Comparison of ENCODE assay signal across 18 cellular contexts in genomic region chr9:127847833-127848755, GRCh38. TPM values are rescaled to one million over a fixed set of nuclear protein-coding genes. Genes with fewer than 3 reads are reported as not detected.
A peak's percentile ranks its signal among the peaks of the same experiment; 100 is the strongest.
DNase-seq lines count a peak whose midpoint lies in the region; ATAC-seq and TF ChIP-seq lines count a peak whose summit lies in the region.
"Had no signal": no experiment of that assay in that cellular context is flagged by ENCODE, and none has a peak within 500 bp of the region (broad histone marks: within the 10 kb centered on the region; RNA-seq: fewer than 3 reads in every experiment).

No MANE protein-coding gene starts in this region.

- 84% methylated on average over 11 of the region's 12 CpGs for WGBS in mesenchymal stem cell

- H4K8ac ChIP-seq in mesenchymal stem cell (ENCODE audit: low read length), result no peak overlapping the region

- no peak overlapping the region for H2BK5ac ChIP-seq in mesenchymal stem cell (ENCODE audit: low read depth, low read length, poor library complexity, severe bottlenecking)

- peaks cover 82% of the 10 kb centered on the region for H3K36me3 Mint-ChIP-seq in dendritic cell treated with granulocyte-macrophage colony-stimulating factor and Interleukin-4, amounts not matched to agents 40 ng/mL and 50 ng/mL, for 4 days (ENCODE audit: low read depth)
- H3K36me3 Mint-ChIP-seq in activated naive CD4-positive, alpha-beta T cell treated with anti-CD3 and anti-CD28 coated beads, Interleukin-2, amount 10 ng/mL, durations not matched to agents 7 days and 5 days, result peaks cover 36% of the 10 kb centered on the region

- H3K27me3 ChIP-seq in WERI-Rb-1 (ENCODE audit: insufficient read depth, low read depth, severe bottlenecking) (no peaks in the 10 kb centered on the region), mesenchymal stem cell (ENCODE audit: control insufficient read depth in 1 of 2, insufficient read depth in 1 of 2, low read length in 2 of 2) (no peaks in the 10 kb centered on the region), subcutaneous abdominal adipose tissue (ENCODE audit: control insufficient read depth in 5 of 5, insufficient read depth in 4 of 5, low read length in 5 of 5) (no peaks in the 10 kb centered on the region)

- no peak overlapping the region for H3K23ac ChIP-seq in mesenchymal stem cell (ENCODE audit: low read length in 2 of 2)

- H3K4me1 ChIP-seq in mesenchymal stem cell (ENCODE audit: control insufficient read depth, insufficient read depth, low read depth, low read length) (peaks cover 27% of the 10 kb centered on the region), subcutaneous abdominal adipose tissue (ENCODE audit: control insufficient read depth in 5 of 5, insufficient read depth in 5 of 5, low read length in 5 of 5) (peaks cover 3 to 82% (median 45%) of the 10 kb centered on the region in 5 donors)

- H3K27ac ChIP-seq in WERI-Rb-1 (peak overlapping the region; percentile 94), mesenchymal stem cell (ENCODE audit: low read length, poor library complexity, severe bottlenecking) (no peak overlapping the region), subcutaneous abdominal adipose tissue (ENCODE audit: low read depth, low read length) (peak overlapping the region; percentile 86)

- H3K9me3 ChIP-seq in WERI-Rb-1 (ENCODE audit: severe bottlenecking) (peaks cover 26% of the 10 kb centered on the region), mesenchymal stem cell (ENCODE audit: control insufficient read depth, low read length) (peaks cover 14% of the 10 kb centered on the region), subcutaneous abdominal adipose tissue (ENCODE audit: control insufficient read depth in 5 of 5, low read length in 5 of 5) (peaks cover 0 to 8% (median 7%) of the 10 kb centered on the region in 5 donors)

- H3K4me1 Mint-ChIP-seq in dendritic cell treated with granulocyte-macrophage colony-stimulating factor and Interleukin-4, amounts not matched to agents 40 ng/mL and 50 ng/mL, for 4 days (ENCODE audit: low read depth), result peaks cover 74% of the 10 kb centered on the region
- peaks cover 19% of the 10 kb centered on the region for H3K4me1 Mint-ChIP-seq in activated naive CD4-positive, alpha-beta T cell treated with anti-CD3 and anti-CD28 coated beads, Interleukin-2, amount 10 ng/mL, durations not matched to agents 7 days and 5 days
- H3K4me1 Mint-ChIP-seq: neural crest cell had no signal

- H2AK5ac ChIP-seq in mesenchymal stem cell (ENCODE audit: low read length, severe bottlenecking), result no peak overlapping the region

- H3K4me3 Mint-ChIP-seq in dendritic cell treated with granulocyte-macrophage colony-stimulating factor and Interleukin-4, amounts not matched to agents 40 ng/mL and 50 ng/mL, for 4 days, result no peak overlapping the region
- no peak overlapping the region for H3K4me3 Mint-ChIP-seq in activated naive CD4-positive, alpha-beta T cell treated with anti-CD3 and anti-CD28 coated beads, Interleukin-2, amount 10 ng/mL, durations not matched to agents 7 days and 5 days
- H3K4me3 Mint-ChIP-seq: neural crest cell had no signal

- H2BK15ac ChIP-seq in mesenchymal stem cell (ENCODE audit: low read depth, poor library complexity, severe bottlenecking), result no peak overlapping the region

- TF ChIP-seq CTCF in WERI-Rb-1 (IDR thresholded peaks at IDR 0.05; ENCODE audit: low read depth, low read length), result no peak

- peak overlapping the region; percentile 5 for H4K91ac ChIP-seq in mesenchymal stem cell (ENCODE audit: low read length)

- no peak overlapping the region for H3K4me2 ChIP-seq in mesenchymal stem cell (ENCODE audit: low read length, poor library complexity, severe bottlenecking)

- DNase-seq in WERI-Rb-1 (no peak), mesenchymal stem cell (no peak), NCI-H2029 treated with DMSO at 0.1 percent for 48 hours (lab: John Stamatoyannopoulos, UW) (no peak)
- no peak for DNase-seq in activated naive CD4-positive, alpha-beta T cell treated with anti-CD3 and anti-CD28 coated beads, Interleukin-2, amount 10 ng/mL, durations not matched to agents 7 days and 5 days
- DNase-seq: AML-193; amygdala; Calu3; NCI-H2029; NCI-H510A; SIG-M5; stimulated activated CD4-positive, alpha-beta T cell treated with anti-CD3 and anti-CD28 coated beads, Interleukin-1b, Interleukin-23, amount 100 ng/mL, for 48 hours; substantia nigra had no signal

- peak overlapping the region; percentile 60 for H3K9ac ChIP-seq in mesenchymal stem cell (ENCODE audit: low read length)
- peak overlapping the region in 2 of 5 donors; percentile 45 to 65 for H3K9ac ChIP-seq in subcutaneous abdominal adipose tissue (ENCODE audit: low read length in 5 of 5)

- peaks cover 21% of the 10 kb centered on the region for H3K79me1 ChIP-seq in mesenchymal stem cell (replicated peaks; ENCODE audit: low read length, poor library complexity, severe bottlenecking)

- H3K4me3 ChIP-seq in WERI-Rb-1 (ENCODE audit: low read depth, low read length) (no peak overlapping the region), mesenchymal stem cell (ENCODE audit: insufficient read depth in 1 of 2, low read depth in 1 of 2, low read length in 2 of 2) (peak overlapping the region in 1 of 2 experiments; percentile 50), subcutaneous abdominal adipose tissue (ENCODE audit: low read depth in 1 of 5, low read length in 5 of 5) (peak overlapping the region in 3 of 5 donors; percentile 20 to 54 (median 52))

- H3K9me3 Mint-ChIP-seq in dendritic cell treated with granulocyte-macrophage colony-stimulating factor and Interleukin-4, amounts not matched to agents 40 ng/mL and 50 ng/mL, for 4 days, result peaks cover 25% of the 10 kb centered on the region
- peaks cover 29% of the 10 kb centered on the region for H3K9me3 Mint-ChIP-seq in activated naive CD4-positive, alpha-beta T cell treated with anti-CD3 and anti-CD28 coated beads, Interleukin-2, amount 10 ng/mL, durations not matched to agents 7 days and 5 days
- H3K9me3 Mint-ChIP-seq: neural crest cell had no signal

- peak overlapping the region; percentile 7 to 45 for H2BK12ac ChIP-seq in mesenchymal stem cell (ENCODE audit: low read length in 2 of 2)

- H3K18ac ChIP-seq in mesenchymal stem cell (ENCODE audit: low read depth in 1 of 2, low read length in 2 of 2), result peak overlapping the region in 1 of 2 experiments; percentile 37

- H3K27ac Mint-ChIP-seq in dendritic cell treated with granulocyte-macrophage colony-stimulating factor and Interleukin-4, amounts not matched to agents 40 ng/mL and 50 ng/mL, for 4 days, result peak overlapping the region; percentile 70
- H3K27ac Mint-ChIP-seq in activated naive CD4-positive, alpha-beta T cell treated with anti-CD3 and anti-CD28 coated beads, Interleukin-2, amount 10 ng/mL, durations not matched to agents 7 days and 5 days, result no peak overlapping the region

- intact Hi-C loops in dendritic cell treated with granulocyte-macrophage colony-stimulating factor and Interleukin-4, amounts not matched to agents 40 ng/mL and 50 ng/mL, for 4 days (cut with micrococcal nuclease), result no loop called here

- peak overlapping the region in 1 of 2 experiments; percentile 44 for H3K4ac ChIP-seq in mesenchymal stem cell (ENCODE audit: low read depth in 1 of 2, low read length in 2 of 2)

- no peak overlapping the region for H2BK120ac ChIP-seq in mesenchymal stem cell (ENCODE audit: low read depth, low read length)

- CTCF ChIA-PET in activated naive CD4-positive, alpha-beta T cell treated with anti-CD3 and anti-CD28 coated beads, Interleukin-2, amount 10 ng/mL, durations not matched to agents 7 days and 5 days (lab: Charles Lee), result no interaction called here

- no peak overlapping the region for H2AFZ ChIP-seq in mesenchymal stem cell (ENCODE audit: low read depth, low read length)

- H3K27me3 Mint-ChIP-seq in dendritic cell treated with granulocyte-macrophage colony-stimulating factor and Interleukin-4, amounts not matched to agents 40 ng/mL and 50 ng/mL, for 4 days, result no peaks in the 10 kb centered on the region
- no peaks in the 10 kb centered on the region for H3K27me3 Mint-ChIP-seq in activated naive CD4-positive, alpha-beta T cell treated with anti-CD3 and anti-CD28 coated beads, Interleukin-2, amount 10 ng/mL, durations not matched to agents 7 days and 5 days

- H3K36me3 ChIP-seq in WERI-Rb-1 (peaks cover 3% of the 10 kb centered on the region; the same call in 1 of the 2 replicates), mesenchymal stem cell (ENCODE audit: control insufficient read depth in 1 of 2, insufficient read depth in 2 of 2, low read depth in 1 of 2, low read length in 2 of 2) (peaks cover 18 to 60% of the 10 kb centered on the region in 2 experiments), subcutaneous abdominal adipose tissue (ENCODE audit: control insufficient read depth in 5 of 5, insufficient read depth in 5 of 5, low read length in 5 of 5) (peaks cover 0 to 31% (median 7%) of the 10 kb centered on the region in 5 donors)

- no peak overlapping the region for H3K14ac ChIP-seq in mesenchymal stem cell (ENCODE audit: low read length in 2 of 2)

- ATAC-seq in HG02852 (IDR thresholded peaks at IDR 0.05; ENCODE audit: unreplicated experiment) (no peak), GM18517 (IDR thresholded peaks at IDR 0.05; ENCODE audit: unreplicated experiment) (no peak)
- ATAC-seq: activated CD4-positive, CD25-positive, alpha-beta regulatory T cell treated with anti-CD3 and anti-CD28 coated beads, Interleukin-2, amount 50 U/mL, for 24 hours had no signal

RNA-seq across cellular contexts. Expression of gene ENG, which starts 6.4 kb away (rescaled TPM):
- polyA plus RNA-seq in mesenchymal stem cell (2013, experiment 1 of 2), result 287 TPM
- polyA plus RNA-seq in mesenchymal stem cell (2013, experiment 2 of 2), result 284 TPM

RNA-seq across cellular contexts. Expression of gene AK1, which starts 29.4 kb away (rescaled TPM):
- polyA plus RNA-seq in mesenchymal stem cell (2013, experiment 1 of 2), result 127 TPM
- polyA plus RNA-seq in mesenchymal stem cell (2013, experiment 2 of 2), result 132 TPM

RNA-seq across cellular contexts. Expression of gene FPGS, which starts 45.4 kb away (rescaled TPM):
- 31.6 TPM for polyA plus RNA-seq in mesenchymal stem cell (2013, experiment 1 of 2)
- 30.7 TPM for polyA plus RNA-seq in mesenchymal stem cell (2013, experiment 2 of 2)

RNA-seq across cellular contexts. Expression of gene ST6GALNAC6, which starts 51.3 kb away (rescaled TPM):
- 45.2 TPM for polyA plus RNA-seq in mesenchymal stem cell (2013, experiment 1 of 2)
- polyA plus RNA-seq in mesenchymal stem cell (2013, experiment 2 of 2), result 45.9 TPM
